Comparison of ENCODE assay signal across 16 cellular contexts in genomic region chr2:191656389-191656788, GRCh38. TPM values are rescaled to one million over a fixed set of nuclear protein-coding genes. Genes with fewer than 3 reads are reported as not detected.
DNase-seq lines count a peak whose midpoint lies in the region; ATAC-seq, FAIRE-seq and TF ChIP-seq lines count a peak whose summit lies in the region.
"Had no signal": no experiment of that assay in that cellular context is flagged by ENCODE, and none has a peak within 500 bp of the region (broad histone marks: within the 10 kb centered on the region; RNA-seq: fewer than 3 reads in every experiment).

No MANE protein-coding gene starts in this region.

- no peak overlapping the region for H3K27ac Mint-ChIP-seq in Caco-2 (ENCODE audit: unreplicated experiment)
- H3K27ac Mint-ChIP-seq: activated naive CD8-positive, alpha-beta T cell treated with anti-CD3 and anti-CD28 coated beads, Interleukin-2, amount 50 U/mL, for 24 hours; natural killer cell treated with Interleukin-12 subunit alpha and Interleukin-12 subunit beta and Interleukin-15 and Interleukin-18, amount 100 ng/mL, for 72 hours; T-cell had no signal

- intact Hi-C loops in IMR-90 (cut with micrococcal nuclease): no loop called here
- intact Hi-C loops in HepG2 (cut with micrococcal nuclease; ENCODE audit: unreplicated experiment): no loop called here
- intact Hi-C loops in Caco-2 (cut with micrococcal nuclease; ENCODE audit: unreplicated experiment): no loop called here

- CTCF ChIA-PET in IMR-90 (lab: Yijun Ruan, JAX) (interaction anchor here (1.0 kb wide), 1 partner anchor 26 kb away, joined by 3 read pairs; no protein-coding TSS in a partner anchor), HepG2 (lab: Yijun Ruan, JAX; ENCODE audit: low intra/inter-chr PET ratio, low total read pairs) (no interaction called here), Caco-2 (lab: Charles Lee) (no interaction called here)

- H2BK5ac ChIP-seq in IMR-90 (ENCODE audit: low read depth, low read length, poor library complexity, severe bottlenecking): peak overlapping the region; percentile 84

- peak overlapping the region; percentile 86; the same call in 2 of the 3 replicates for H2BK15ac ChIP-seq in IMR-90 (ENCODE audit: low read depth, low read length)

- ATAC-seq in IMR-90 (ENCODE audit: low read depth) (peak; percentile 41), HepG2 (no peak)
- ATAC-seq: activated naive CD8-positive, alpha-beta T cell treated with anti-CD3 and anti-CD28 coated beads, Interleukin-2, amount 50 U/mL, for 24 hours; natural killer cell treated with Interleukin-12 subunit alpha and Interleukin-12 subunit beta and Interleukin-15 and Interleukin-18, amount 100 ng/mL, for 72 hours; T-cell had no signal

- DNase-seq in IMR-90 (peak; percentile 86), epithelial cell of prostate (ENCODE audit: low read depth, low spot score) (no peak), HepG2 (ENCODE audit: low spot score) (no peak), suprapubic skin (ENCODE audit: low spot score in 2 of 2) (no peak), Caco-2 (no peak), MV-4-11 (lab: John Stamatoyannopoulos, UW) (no peak), dermis blood vessel endothelial cell (no peak)
- DNase-seq: activated naive CD8-positive, alpha-beta T cell treated with anti-CD3 and anti-CD28 coated beads, Interleukin-2, amount 50 U/mL, for 24 hours; COR-L47; head of caudate nucleus; NCI-H1048; NCI-H446 treated with DMSO at 0.1 percent for 48 hours; sigmoid colon; T-cell had no signal

- FAIRE-seq in HepG2 (lab: Jason Lieb, UNC): no peak

- H3K9me1 ChIP-seq in IMR-90 (ENCODE audit: insufficient read depth, low read length): peaks cover 6% of the 10 kb centered on the region

- H3K27me3 ChIP-seq in IMR-90 (ENCODE audit: control insufficient read depth, insufficient read depth, low read length): no peaks in the 10 kb centered on the region
- no peaks in the 10 kb centered on the region for H3K27me3 ChIP-seq in HepG2 (ENCODE audit: control insufficient read depth in 1 of 2, insufficient read depth in 2 of 2, low read length in 2 of 2)
- H3K27me3 ChIP-seq in suprapubic skin: no peaks in the 10 kb centered on the region
- H3K27me3 ChIP-seq in Caco-2 (replicated peaks; ENCODE audit: control insufficient read depth, insufficient read depth, low read length): no peaks in the 10 kb centered on the region
- H3K27me3 ChIP-seq: sigmoid colon had no signal

- H2AK9ac ChIP-seq in IMR-90 (replicated peaks; ENCODE audit: low read depth, low read length, poor library complexity): no peak overlapping the region

- no peaks in the 10 kb centered on the region for H3K79me2 ChIP-seq in HepG2 (ENCODE audit: insufficient read depth, low read length)

- H2AK5ac ChIP-seq in IMR-90 (ENCODE audit: low read depth, low read length): peak overlapping the region; percentile 59; the same call in 1 of the 2 replicates

- TF ChIP-seq CTCF in IMR-90 (conservative IDR thresholded peaks at IDR 0.05; ENCODE audit: low read depth, low read length) (no peak), HepG2 (CRISPR knock-in tag; IDR thresholded peaks at IDR 0.05) (no peak), suprapubic skin (IDR thresholded peaks at IDR 0.05) (no peak), Caco-2 (IDR thresholded peaks at IDR 0.05; ENCODE audit: insufficient read depth in 1 of 2, low read depth in 1 of 2, low read length in 1 of 2, severe bottlenecking in 1 of 2, unreplicated experiment in 1 of 2) (no peak)

- TF ChIP-seq RAD21 in IMR-90 (IDR thresholded peaks at IDR 0.05; ENCODE audit: low read length) (no peak), HepG2 (CRISPR knock-in tag; IDR thresholded peaks at IDR 0.05) (no peak)

- H2AFZ ChIP-seq in IMR-90 (replicated peaks; ENCODE audit: low read length, poor library complexity) (no peak overlapping the region), HepG2 (ENCODE audit: low read length) (no peak overlapping the region)

- H4K91ac ChIP-seq in IMR-90 (ENCODE audit: insufficient read depth, low read depth, low read length): peak overlapping the region; percentile 43; the same call in 1 of the 2 replicates

- peak overlapping the region; percentile 42; the same call in 1 of the 2 replicates for H3K4ac ChIP-seq in IMR-90 (ENCODE audit: low read depth, low read length)

- POLR2A ChIA-PET in IMR-90 (lab: Charles Lee; ENCODE audit: unreplicated experiment): interaction anchor here (1.0 kb wide), 1 partner anchor 35 kb away, joined by 3 read pairs; no protein-coding TSS in a partner anchor
- POLR2A ChIA-PET in HepG2 (lab: Yijun Ruan, JAX): no interaction called here
- POLR2A ChIA-PET in Caco-2 (lab: Charles Lee): no interaction called here

- H2BK20ac ChIP-seq in IMR-90 (ENCODE audit: low read depth, low read length): peak overlapping the region; percentile 79

- peaks cover 12% of the 10 kb centered on the region for H3K4me1 ChIP-seq in IMR-90 (ENCODE audit: control insufficient read depth, insufficient read depth, low read length)
- H3K4me1 ChIP-seq in HepG2 (ENCODE audit: insufficient read depth, low read length): peaks cover 21% of the 10 kb centered on the region
- H3K4me1 ChIP-seq in suprapubic skin: peaks cover 14% of the 10 kb centered on the region
- H3K4me1 ChIP-seq in Caco-2: peaks cover 15% of the 10 kb centered on the region
- H3K4me1 ChIP-seq: sigmoid colon had no signal

- H3K27ac ChIP-seq in IMR-90 (ENCODE audit: insufficient read depth, low read length): peak overlapping the region; percentile 37; the same call in 1 of the 2 replicates
- H3K27ac ChIP-seq in epithelial cell of prostate: peak overlapping the region; percentile 55
- H3K27ac ChIP-seq in HepG2 (ENCODE audit: extremely low read length, insufficient read depth, low read length): no peak overlapping the region
- peak overlapping the region; percentile 40 for H3K27ac ChIP-seq in suprapubic skin

- TF ChIP-seq POLR2A in IMR-90 (IDR thresholded peaks at IDR 0.05; ENCODE audit: low read depth, low read length) (no peak), HepG2 (IDR thresholded peaks at IDR 0.05; ENCODE audit: insufficient read depth in 1 of 2, low read depth in 2 of 2, low read length in 2 of 2) (no peak), suprapubic skin (IDR thresholded peaks at IDR 0.05) (no peak)

- no peak overlapping the region for H3K9ac ChIP-seq in IMR-90 (ENCODE audit: low read depth, low read length)
- no peak overlapping the region for H3K9ac ChIP-seq in HepG2 (ENCODE audit: insufficient read depth, low read depth, low read length)

- H3K9me3 Mint-ChIP-seq in Caco-2 (ENCODE audit: unreplicated experiment): peaks cover 27% of the 10 kb centered on the region
- H3K9me3 Mint-ChIP-seq: activated naive CD8-positive, alpha-beta T cell treated with anti-CD3 and anti-CD28 coated beads, Interleukin-2, amount 50 U/mL, for 24 hours; T-cell had no signal

- H3K36me3 ChIP-seq in IMR-90 (ENCODE audit: control insufficient read depth, insufficient read depth, low read length): no peaks in the 10 kb centered on the region
- H3K36me3 ChIP-seq in HepG2 (replicated peaks in 1 of 2; ENCODE audit: control insufficient read depth in 1 of 2, insufficient read depth in 2 of 2, low read length in 2 of 2): no peaks in the 10 kb centered on the region
- H3K36me3 ChIP-seq in suprapubic skin: no peaks in the 10 kb centered on the region
- no peaks in the 10 kb centered on the region for H3K36me3 ChIP-seq in Caco-2 (ENCODE audit: control insufficient read depth, insufficient read depth, low read length)
- H3K36me3 ChIP-seq: sigmoid colon had no signal

- no peaks in the 10 kb centered on the region for H3K9me3 ChIP-seq in IMR-90 (ENCODE audit: control insufficient read depth, insufficient read depth, low read length)
- H3K9me3 ChIP-seq in HepG2 (ENCODE audit: low read length): no peaks in the 10 kb centered on the region
- no peaks in the 10 kb centered on the region for H3K9me3 ChIP-seq in suprapubic skin
- no peaks in the 10 kb centered on the region for H3K9me3 ChIP-seq in Caco-2
- H3K9me3 ChIP-seq: sigmoid colon had no signal

- no peaks in the 10 kb centered on the region for H3K79me1 ChIP-seq in IMR-90 (ENCODE audit: low read depth in 1 of 2, low read length in 2 of 2)

- in situ Hi-C loops in IMR-90 (cut with MboI; ENCODE audit: low sequenced_read_pairs): no loop called here
- in situ Hi-C loops in HepG2 (cut with HindIII; ENCODE audit: extremely low pct_ligation_motif_present, low pct_unique_long_range_greater_than_20kb): no loop called here

- H4K5ac ChIP-seq in IMR-90 (ENCODE audit: low read depth, low read length): peak overlapping the region; percentile 75

- BruUV-seq in IMR-90 (replicated peaks; lab: Mats Ljungman, UMichigan) (no TSS peak), HepG2 (replicated peaks; lab: Mats Ljungman, UMichigan) (no TSS peak), Caco-2 (replicated peaks; lab: Mats Ljungman, UMichigan) (no TSS peak)

- no peak overlapping the region for H3K4me3 Mint-ChIP-seq in Caco-2 (ENCODE audit: unreplicated experiment)
- H3K4me3 Mint-ChIP-seq: activated naive CD8-positive, alpha-beta T cell treated with anti-CD3 and anti-CD28 coated beads, Interleukin-2, amount 50 U/mL, for 24 hours; dendritic cell treated with granulocyte-macrophage colony-stimulating factor and Interleukin-4, amounts not matched to agents 40 ng/mL and 50 ng/mL, for 4 days; natural killer cell treated with Interleukin-12 subunit alpha and Interleukin-12 subunit beta and Interleukin-15 and Interleukin-18, amount 100 ng/mL, for 72 hours; T-cell had no signal

- no peak overlapping the region for H3K23ac ChIP-seq in IMR-90 (ENCODE audit: low read depth, low read length)

- no peak overlapping the region for H3K56ac ChIP-seq in IMR-90 (ENCODE audit: extremely low read depth, insufficient read depth, low read length)

- H3K4me2 ChIP-seq in IMR-90 (ENCODE audit: low read depth, low read length) (no peak overlapping the region), HepG2 (ENCODE audit: low read depth, low read length) (no peak overlapping the region)

- H2BK120ac ChIP-seq in IMR-90 (ENCODE audit: low read depth, low read length): peak overlapping the region; percentile 64

- H3K14ac ChIP-seq in IMR-90 (replicated peaks; ENCODE audit: low read depth, low read length): peak overlapping the region; percentile 67; the same call in 1 of the 2 replicates

- H3K4me3 ChIP-seq in IMR-90 (ENCODE audit: insufficient read depth, low read depth, low read length) (no peak overlapping the region), HepG2 (replicated peaks in 1 of 3; ENCODE audit: insufficient read depth in 1 of 3, low read depth in 2 of 3, low read length in 3 of 3) (no peak overlapping the region), suprapubic skin (no peak overlapping the region), Caco-2 (ENCODE audit: low read depth, low read length) (no peak overlapping the region)
- H3K4me3 ChIP-seq: sigmoid colon had no signal

- H3K18ac ChIP-seq in IMR-90 (ENCODE audit: low read depth, low read length): peak overlapping the region; percentile 94

- dilution Hi-C loops in IMR-90 (cut with HindIII; ENCODE audit: low sequenced_read_pairs, unreplicated experiment): no loop called here

- no peaks in the 10 kb centered on the region for H3K27me3 Mint-ChIP-seq in Caco-2 (ENCODE audit: insufficient read depth, unreplicated experiment)
- H3K27me3 Mint-ChIP-seq: activated naive CD8-positive, alpha-beta T cell treated with anti-CD3 and anti-CD28 coated beads, Interleukin-2, amount 50 U/mL, for 24 hours; dendritic cell treated with granulocyte-macrophage colony-stimulating factor and Interleukin-4, amounts not matched to agents 40 ng/mL and 50 ng/mL, for 4 days; natural killer cell treated with Interleukin-12 subunit alpha and Interleukin-12 subunit beta and Interleukin-15 and Interleukin-18, amount 100 ng/mL, for 72 hours; T-cell had no signal

- H3K4me1 Mint-ChIP-seq in Caco-2 (ENCODE audit: low read depth, unreplicated experiment): peaks cover 21% of the 10 kb centered on the region
- H3K4me1 Mint-ChIP-seq: activated naive CD8-positive, alpha-beta T cell treated with anti-CD3 and anti-CD28 coated beads, Interleukin-2, amount 50 U/mL, for 24 hours; T-cell had no signal

- H4K8ac ChIP-seq in IMR-90 (ENCODE audit: low read depth in 2 of 2, low read length in 2 of 2): peak overlapping the region in 1 of 2 experiments; percentile 48; a peak in 2 of 4 replicates

- H3K36me3 Mint-ChIP-seq in Caco-2 (ENCODE audit: insufficient read depth, unreplicated experiment): no peaks in the 10 kb centered on the region
- H3K36me3 Mint-ChIP-seq: T-cell had no signal

- TF ChIP-seq EP300 in HepG2 (IDR thresholded peaks at IDR 0.05; ENCODE audit: low read depth in 2 of 2, low read length in 2 of 2) (no peak), HepG2 (CRISPR knock-in tag; IDR thresholded peaks at IDR 0.05; ENCODE audit: borderline replicate concordance) (no peak), suprapubic skin (IDR thresholded peaks at IDR 0.05) (no peak)

- H4K20me1 ChIP-seq in IMR-90 (ENCODE audit: insufficient read depth, low read length) (no peaks in the 10 kb centered on the region), HepG2 (ENCODE audit: insufficient read depth, low read length) (no peaks in the 10 kb centered on the region)

RNA-seq across cellular contexts. Expression of gene NABP1, which starts 21.5 kb away (rescaled TPM):
- total RNA-seq in IMR-90 (2012; rRNA removed): 57.7 and 141 TPM in 2 replicates
- 46.3 and 73.3 TPM in 2 replicates for polyA plus RNA-seq in IMR-90 (2012; rRNA removed)
- 8.2 and 11.9 TPM in 2 replicates for polyA plus RNA-seq in IMR-90 (2012; cell fraction: cytosol; rRNA removed)
- polyA plus RNA-seq in IMR-90 (2012; cell fraction: nucleus; rRNA removed; ENCODE audit: low replicate concordance): 124 and 666 TPM in 2 replicates
- 4.9 and 14.9 TPM in 2 replicates for total RNA-seq in HepG2 (2016; rRNA removed; fragmentation: Illumina TruSeq; extraction: Trizol)
- 3.4 and 3.5 TPM in 2 replicates for total RNA-seq in HepG2 (2016; cell fraction: cytosol; rRNA removed; fragmentation: Illumina TruSeq; extraction: Trizol; ENCODE audit: low read depth)
- total RNA-seq in HepG2 (2016; cell fraction: insoluble cytoplasmic fraction; rRNA removed; fragmentation: Illumina TruSeq; extraction: Trizol): 4.9 and 13.0 TPM in 2 replicates
- total RNA-seq in HepG2 (2016; cell fraction: membrane; rRNA removed; fragmentation: Illumina TruSeq; extraction: Trizol): 5.4 and 7.2 TPM in 2 replicates
- total RNA-seq in HepG2 (2016; cell fraction: nucleus; rRNA removed; fragmentation: Illumina TruSeq; extraction: Trizol): 39.0 and 39.1 TPM in 2 replicates
- polyA plus RNA-seq in HepG2 (2011; rRNA removed): 19.8 and 24.2 TPM in 2 replicates
- 1.5 and 2.3 TPM in 2 replicates for polyA plus RNA-seq in HepG2 (2011; cell fraction: cytosol; rRNA removed)
- 69.0 and 77.8 TPM in 2 replicates for polyA plus RNA-seq in HepG2 (2011; cell fraction: nucleus; rRNA removed)
- 11.7 and 15.0 TPM in 2 replicates for polyA plus RNA-seq in HepG2 (2012)
- 0.61 and 0.70 TPM in 2 replicates for polyA plus RNA-seq in HepG2 (2016; cell fraction: cytosol; fragmentation: Illumina TruSeq; extraction: Trizol; ENCODE audit: low read depth)
- 3.6 and 3.9 TPM in 2 replicates for polyA plus RNA-seq in HepG2 (2016; cell fraction: insoluble cytoplasmic fraction; fragmentation: Illumina TruSeq; extraction: Trizol; ENCODE audit: low read depth)
- 1.8 TPM in 2 replicates for polyA plus RNA-seq in HepG2 (2016; cell fraction: membrane; fragmentation: Illumina TruSeq; extraction: Trizol; ENCODE audit: low read depth)
- 30.5 and 31.7 TPM in 2 replicates for polyA plus RNA-seq in HepG2 (2016; cell fraction: nucleus; fragmentation: Illumina TruSeq; extraction: Trizol; ENCODE audit: insufficient read depth, low read depth)
- 10.1 and 23.0 TPM in 2 replicates for polyA minus RNA-seq in HepG2 (2011; rRNA and poly(A)+ RNA removed; ENCODE audit: low replicate concordance)
- 3.7 and 3.8 TPM in 2 replicates for polyA minus RNA-seq in HepG2 (2011; cell fraction: cytosol; rRNA and poly(A)+ RNA removed)
- 225 and 258 TPM in 2 replicates for polyA minus RNA-seq in HepG2 (2011; cell fraction: nucleus; rRNA and poly(A)+ RNA removed)
- 10 to 100 TPM in 3 of 4 donors, 1 to 10 TPM in 1; 6.3 to 33.6 (median 16.1) TPM for total RNA-seq in suprapubic skin
- total RNA-seq in Caco-2 (2022): 89.8 and 91.4 TPM in 2 replicates
- total RNA-seq in dermis blood vessel endothelial cell: 15.7 and 20.9 TPM in 2 replicates
